In genomic region chr5:72505026-72505425, GRCh38 we compare ENCODE assay signal across 1 cellular context.
TF ChIP-seq lines count a peak whose summit lies in the region.

No MANE protein-coding gene starts in this region.

TF ChIP-seq in GM23338, 12 proteins besides CTCF, POLR2A, EP300 and RAD21 (continued from another document):
- no peak for TF ChIP-seq REST (IDR thresholded peaks at IDR 0.05; ENCODE audit: unreplicated experiment)
- no peak for TF ChIP-seq JUNB (IDR thresholded peaks at IDR 0.05; ENCODE audit: unreplicated experiment)
- no peak for TF ChIP-seq CREB1 (CRISPR knock-in tag; IDR thresholded peaks at IDR 0.05; ENCODE audit: low read depth)
- no peak for TF ChIP-seq NANOG (IDR thresholded peaks at IDR 0.05; ENCODE audit: borderline replicate concordance)
- TF ChIP-seq ETS1 (IDR thresholded peaks at IDR 0.05), result no peak
- no peak for TF ChIP-seq STAT1 (IDR thresholded peaks at IDR 0.05; ENCODE audit: unreplicated experiment)
- TF ChIP-seq POLR2AphosphoS5 (IDR thresholded peaks at IDR 0.05; ENCODE audit: low read depth), result no peak
- TF ChIP-seq ZNF462 (CRISPR knock-in tag; IDR thresholded peaks at IDR 0.05), result no peak
- TF ChIP-seq ZNF331 (CRISPR knock-in tag; IDR thresholded peaks at IDR 0.05; ENCODE audit: low read depth), result no peak
- TF ChIP-seq EZH2 (IDR thresholded peaks at IDR 0.05; ENCODE audit: low read depth, unreplicated experiment), result no peak
